1 cellular context compared by ENCODE assay signal in the genomic region with DNA sequence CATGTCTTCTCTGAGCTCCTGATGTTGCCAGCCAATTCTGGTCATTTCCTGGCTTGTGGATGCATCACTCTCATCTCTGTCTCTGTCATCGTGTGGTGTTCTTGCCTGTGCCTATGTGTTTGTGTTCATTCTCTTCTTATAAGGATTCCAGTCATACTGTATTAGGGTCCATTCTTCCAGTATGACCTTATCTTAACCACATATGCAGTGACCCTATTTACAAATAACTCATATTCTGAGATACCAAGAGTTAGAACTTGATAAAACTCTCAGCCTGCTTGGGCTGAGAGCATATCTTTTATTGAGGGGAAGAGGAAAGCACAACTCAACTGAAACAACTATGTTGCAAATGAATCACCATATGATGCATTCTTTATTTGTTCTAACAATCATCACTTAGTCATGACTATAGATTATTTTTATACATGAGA.
TF ChIP-seq lines count a peak whose summit lies in the region.

No MANE protein-coding gene starts in this region.

TF ChIP-seq in SK-N-SH treated with all-trans-retinoic acid at 6 μM for 48 hours, 23 proteins besides CTCF, POLR2A, EP300 and RAD21 (continued from another document):
- TF ChIP-seq RARB (CRISPR knock-in tag; IDR thresholded peaks at IDR 0.05), result no peak
- no peak for TF ChIP-seq ZC3H10 (CRISPR knock-in tag; IDR thresholded peaks at IDR 0.05)
- TF ChIP-seq, protein P1, sequence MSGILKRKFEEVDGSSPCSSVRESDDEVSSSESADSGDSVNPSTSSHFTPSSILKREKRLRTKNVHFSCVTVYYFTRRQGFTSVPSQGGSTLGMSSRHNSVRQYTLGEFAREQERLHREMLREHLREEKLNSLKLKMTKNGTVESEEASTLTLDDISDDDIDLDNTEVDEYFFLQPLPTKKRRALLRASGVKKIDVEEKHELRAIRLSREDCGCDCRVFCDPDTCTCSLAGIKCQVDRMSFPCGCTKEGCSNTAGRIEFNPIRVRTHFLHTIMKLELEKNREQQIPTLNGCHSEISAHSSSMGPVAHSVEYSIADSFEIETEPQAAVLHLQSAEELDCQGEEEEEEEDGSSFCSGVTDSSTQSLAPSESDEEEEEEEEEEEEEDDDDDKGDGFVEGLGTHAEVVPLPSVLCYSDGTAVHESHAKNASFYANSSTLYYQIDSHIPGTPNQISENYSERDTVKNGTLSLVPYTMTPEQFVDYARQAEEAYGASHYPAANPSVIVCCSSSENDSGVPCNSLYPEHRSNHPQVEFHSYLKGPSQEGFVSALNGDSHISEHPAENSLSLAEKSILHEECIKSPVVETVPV (CRISPR knock-in tag; IDR thresholded peaks at IDR 0.05), result no peak
- no peak for TF ChIP-seq OSR1 (CRISPR knock-in tag; IDR thresholded peaks at IDR 0.05)
TF ChIP-seq in SK-N-SH treated with all-trans-retinoic acid at 6 μM for 48 hours: peak in this region for 0.
